Comparison of ENCODE assay signal across 21 cellular contexts in genomic region chr3:150773616-150774192, GRCh38.
"Had no signal": no experiment of that assay in that cellular context is flagged by ENCODE, and none has a peak within 500 bp of the region (broad histone marks: within the 10 kb centered on the region; RNA-seq: fewer than 3 reads in every experiment).

No MANE protein-coding gene starts in this region.

- H3K36me3 ChIP-seq: neural progenitor cell, prostate gland, thoracic aorta, upper lobe of right lung had no signal

- H3K27ac ChIP-seq: body of pancreas, dorsolateral prefrontal cortex, neural progenitor cell, prostate gland, thoracic aorta, upper lobe of right lung had no signal

- ATAC-seq: activated CD4-positive, alpha-beta T cell treated with anti-CD3 and anti-CD28 coated beads for 36 hours; activated T-helper 17 cell treated with anti-CD3 and anti-CD28 coated beads, Interleukin-2, amount 50 U/mL, for 72 hours; body of pancreas; naive thymus-derived CD4-positive, alpha-beta T cell; sciatic nerve; upper lobe of right lung; WTC11 had no signal

- H3K4me1 ChIP-seq: neural progenitor cell, prostate gland, upper lobe of right lung had no signal

- DNase-seq: activated CD4-positive, alpha-beta T cell treated with anti-CD3 and anti-CD28 coated beads for 36 hours; activated CD4-positive, alpha-beta T cell treated with anti-CD3 and anti-CD28 coated beads, Interleukin-2, amount 50 U/mL, for 48 hours; activated naive CD4-positive, alpha-beta T cell treated with Interleukin-2 at 50 U/mL for 16 hours; activated naive CD8-positive, alpha-beta T cell treated with anti-CD3 and anti-CD28 coated beads, Interleukin-2, amount 10 ng/mL, durations not matched to agents 7 days and 5 days; body of pancreas; central memory CD4-positive, alpha-beta T cell; dorsolateral prefrontal cortex; foreskin melanocyte; head of caudate nucleus; mesendoderm; naive thymus-derived CD4-positive, alpha-beta T cell; stimulated activated CD4-positive, alpha-beta T cell treated with anti-CD3 and anti-CD28 coated beads, Interleukin-4, amount 100 ng/mL, for 1 hour; upper lobe of right lung had no signal

- H3K4me2 ChIP-seq: neural progenitor cell, smooth muscle cell had no signal

- H3K9me3 ChIP-seq: body of pancreas, prostate gland, thoracic aorta, upper lobe of right lung had no signal

- H2AFZ ChIP-seq: neural progenitor cell had no signal

- FAIRE-seq: colon had no signal

- H3K9ac ChIP-seq: neural progenitor cell had no signal

- H3K4me3 ChIP-seq: body of pancreas, dorsolateral prefrontal cortex, neural progenitor cell, prostate gland, smooth muscle cell, thoracic aorta, upper lobe of right lung had no signal

- H3K27me3 ChIP-seq: body of pancreas, dorsolateral prefrontal cortex, neural progenitor cell, upper lobe of right lung had no signal
